Comparison of ENCODE assay signal across 1 cellular context in the genomic region with DNA sequence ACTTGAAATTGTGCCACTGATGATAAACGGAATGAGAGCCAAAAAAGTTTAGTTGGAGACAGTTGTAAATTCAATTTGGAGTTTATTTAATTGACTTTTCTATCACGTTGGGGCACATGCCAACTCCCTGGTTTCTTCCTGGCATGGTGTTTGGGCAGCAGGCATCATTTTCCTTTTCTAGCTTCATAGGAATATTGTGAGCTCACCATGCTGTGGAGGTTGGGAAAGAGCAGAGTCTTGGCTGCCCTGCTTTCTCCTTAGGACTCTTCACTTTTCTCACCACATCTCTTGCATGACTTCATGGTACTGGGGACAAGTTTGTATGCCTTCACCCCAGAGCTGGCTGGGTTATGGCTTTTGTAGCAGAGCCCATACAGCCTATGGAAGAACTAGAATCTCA.
TF ChIP-seq lines count a peak whose summit lies in the region.

No MANE protein-coding gene starts in this region.

TF ChIP-seq in WTC11, 78 proteins besides CTCF, POLR2A, EP300 and RAD21 (continued from another document):
- TF ChIP-seq, protein P1, sequence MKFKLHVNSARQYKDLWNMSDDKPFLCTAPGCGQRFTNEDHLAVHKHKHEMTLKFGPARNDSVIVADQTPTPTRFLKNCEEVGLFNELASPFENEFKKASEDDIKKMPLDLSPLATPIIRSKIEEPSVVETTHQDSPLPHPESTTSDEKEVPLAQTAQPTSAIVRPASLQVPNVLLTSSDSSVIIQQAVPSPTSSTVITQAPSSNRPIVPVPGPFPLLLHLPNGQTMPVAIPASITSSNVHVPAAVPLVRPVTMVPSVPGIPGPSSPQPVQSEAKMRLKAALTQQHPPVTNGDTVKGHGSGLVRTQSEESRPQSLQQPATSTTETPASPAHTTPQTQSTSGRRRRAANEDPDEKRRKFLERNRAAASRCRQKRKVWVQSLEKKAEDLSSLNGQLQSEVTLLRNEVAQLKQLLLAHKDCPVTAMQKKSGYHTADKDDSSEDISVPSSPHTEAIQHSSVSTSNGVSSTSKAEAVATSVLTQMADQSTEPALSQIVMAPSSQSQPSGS (CRISPR knock-in tag; IDR thresholded peaks at IDR 0.05; ENCODE audit: borderline replicate concordance, low read depth), result no peak
- TF ChIP-seq, protein P2, sequence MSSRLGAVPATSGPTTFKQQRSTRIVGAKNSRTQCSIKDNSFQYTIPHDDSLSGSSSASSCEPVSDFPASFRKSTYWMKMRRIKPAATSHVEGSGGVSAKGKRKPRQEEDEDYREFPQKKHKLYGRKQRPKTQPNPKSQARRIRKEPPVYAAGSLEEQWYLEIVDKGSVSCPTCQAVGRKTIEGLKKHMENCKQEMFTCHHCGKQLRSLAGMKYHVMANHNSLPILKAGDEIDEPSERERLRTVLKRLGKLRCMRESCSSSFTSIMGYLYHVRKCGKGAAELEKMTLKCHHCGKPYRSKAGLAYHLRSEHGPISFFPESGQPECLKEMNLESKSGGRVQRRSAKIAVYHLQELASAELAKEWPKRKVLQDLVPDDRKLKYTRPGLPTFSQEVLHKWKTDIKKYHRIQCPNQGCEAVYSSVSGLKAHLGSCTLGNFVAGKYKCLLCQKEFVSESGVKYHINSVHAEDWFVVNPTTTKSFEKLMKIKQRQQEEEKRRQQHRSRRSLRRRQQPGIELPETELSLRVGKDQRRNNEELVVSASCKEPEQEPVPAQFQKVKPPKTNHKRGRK (CRISPR knock-in tag; IDR thresholded peaks at IDR 0.05; ENCODE audit: borderline replicate concordance), result no peak
- no peak for TF ChIP-seq NFATC4 (CRISPR knock-in tag; IDR thresholded peaks at IDR 0.05)
- TF ChIP-seq JUN (CRISPR knock-in tag; IDR thresholded peaks at IDR 0.05), result no peak
- TF ChIP-seq TCF7 (CRISPR knock-in tag; IDR thresholded peaks at IDR 0.05; ENCODE audit: low read depth), result no peak
- TF ChIP-seq CREM (CRISPR knock-in tag; IDR thresholded peaks at IDR 0.05), result no peak
- TF ChIP-seq, protein P3, sequence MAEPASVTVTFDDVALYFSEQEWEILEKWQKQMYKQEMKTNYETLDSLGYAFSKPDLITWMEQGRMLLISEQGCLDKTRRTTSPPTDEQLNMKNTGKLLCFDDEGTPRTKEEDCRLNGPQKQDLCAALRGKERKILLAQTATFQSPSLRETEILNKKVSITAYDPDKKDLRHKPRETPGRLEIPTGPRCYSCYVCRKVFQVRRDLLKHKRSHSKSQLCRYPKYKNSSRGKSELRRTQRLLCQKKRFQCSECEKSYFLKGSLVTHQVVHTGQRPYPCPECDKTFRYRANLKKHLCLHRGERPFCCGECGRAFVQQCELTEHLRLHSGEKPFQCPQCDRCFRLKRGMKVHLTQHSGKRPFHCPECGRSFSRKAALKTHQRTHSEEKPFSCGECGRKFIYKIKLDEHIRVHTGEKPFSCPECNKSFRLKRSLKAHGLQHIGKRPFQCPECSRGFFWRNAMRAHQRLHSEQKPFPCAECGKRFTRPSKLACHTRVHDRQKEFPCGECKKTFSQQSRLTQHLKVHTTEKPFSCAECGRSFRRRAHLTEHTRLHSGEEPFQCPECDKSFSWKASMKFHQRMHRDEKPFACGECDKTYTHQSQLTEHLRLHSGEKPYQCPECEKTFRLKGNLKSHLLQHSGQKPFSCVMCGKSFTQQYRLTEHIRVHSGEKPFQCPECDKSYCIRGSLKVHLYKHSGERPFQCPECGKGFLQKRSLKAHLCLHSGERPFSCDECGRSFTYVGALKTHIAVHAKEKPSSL (CRISPR knock-in tag; conservative IDR thresholded peaks at IDR 0.05), result no peak
- no peak for TF ChIP-seq ZNF396 (CRISPR knock-in tag; IDR thresholded peaks at IDR 0.05; ENCODE audit: borderline replicate concordance)
- TF ChIP-seq, protein P4, sequence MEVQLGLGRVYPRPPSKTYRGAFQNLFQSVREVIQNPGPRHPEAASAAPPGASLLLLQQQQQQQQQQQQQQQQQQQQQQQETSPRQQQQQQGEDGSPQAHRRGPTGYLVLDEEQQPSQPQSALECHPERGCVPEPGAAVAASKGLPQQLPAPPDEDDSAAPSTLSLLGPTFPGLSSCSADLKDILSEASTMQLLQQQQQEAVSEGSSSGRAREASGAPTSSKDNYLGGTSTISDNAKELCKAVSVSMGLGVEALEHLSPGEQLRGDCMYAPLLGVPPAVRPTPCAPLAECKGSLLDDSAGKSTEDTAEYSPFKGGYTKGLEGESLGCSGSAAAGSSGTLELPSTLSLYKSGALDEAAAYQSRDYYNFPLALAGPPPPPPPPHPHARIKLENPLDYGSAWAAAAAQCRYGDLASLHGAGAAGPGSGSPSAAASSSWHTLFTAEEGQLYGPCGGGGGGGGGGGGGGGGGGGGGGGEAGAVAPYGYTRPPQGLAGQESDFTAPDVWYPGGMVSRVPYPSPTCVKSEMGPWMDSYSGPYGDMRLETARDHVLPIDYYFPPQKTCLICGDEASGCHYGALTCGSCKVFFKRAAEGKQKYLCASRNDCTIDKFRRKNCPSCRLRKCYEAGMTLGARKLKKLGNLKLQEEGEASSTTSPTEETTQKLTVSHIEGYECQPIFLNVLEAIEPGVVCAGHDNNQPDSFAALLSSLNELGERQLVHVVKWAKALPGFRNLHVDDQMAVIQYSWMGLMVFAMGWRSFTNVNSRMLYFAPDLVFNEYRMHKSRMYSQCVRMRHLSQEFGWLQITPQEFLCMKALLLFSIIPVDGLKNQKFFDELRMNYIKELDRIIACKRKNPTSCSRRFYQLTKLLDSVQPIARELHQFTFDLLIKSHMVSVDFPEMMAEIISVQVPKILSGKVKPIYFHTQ (CRISPR knock-in tag; IDR thresholded peaks at IDR 0.05), result no peak
- no peak for TF ChIP-seq ZBTB21 (CRISPR knock-in tag; IDR thresholded peaks at IDR 0.05; ENCODE audit: borderline replicate concordance)
- TF ChIP-seq ATF1 (CRISPR knock-in tag; IDR thresholded peaks at IDR 0.05), result no peak
- TF ChIP-seq, protein P5, sequence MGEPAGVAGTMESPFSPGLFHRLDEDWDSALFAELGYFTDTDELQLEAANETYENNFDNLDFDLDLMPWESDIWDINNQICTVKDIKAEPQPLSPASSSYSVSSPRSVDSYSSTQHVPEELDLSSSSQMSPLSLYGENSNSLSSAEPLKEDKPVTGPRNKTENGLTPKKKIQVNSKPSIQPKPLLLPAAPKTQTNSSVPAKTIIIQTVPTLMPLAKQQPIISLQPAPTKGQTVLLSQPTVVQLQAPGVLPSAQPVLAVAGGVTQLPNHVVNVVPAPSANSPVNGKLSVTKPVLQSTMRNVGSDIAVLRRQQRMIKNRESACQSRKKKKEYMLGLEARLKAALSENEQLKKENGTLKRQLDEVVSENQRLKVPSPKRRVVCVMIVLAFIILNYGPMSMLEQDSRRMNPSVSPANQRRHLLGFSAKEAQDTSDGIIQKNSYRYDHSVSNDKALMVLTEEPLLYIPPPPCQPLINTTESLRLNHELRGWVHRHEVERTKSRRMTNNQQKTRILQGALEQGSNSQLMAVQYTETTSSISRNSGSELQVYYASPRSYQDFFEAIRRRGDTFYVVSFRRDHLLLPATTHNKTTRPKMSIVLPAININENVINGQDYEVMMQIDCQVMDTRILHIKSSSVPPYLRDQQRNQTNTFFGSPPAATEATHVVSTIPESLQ (CRISPR knock-in tag; IDR thresholded peaks at IDR 0.05), result no peak
- TF ChIP-seq NR3C1 (CRISPR knock-in tag; conservative IDR thresholded peaks at IDR 0.05; ENCODE audit: low read depth), result no peak
- no peak for TF ChIP-seq ZNF317 (CRISPR knock-in tag; IDR thresholded peaks at IDR 0.05; ENCODE audit: borderline replicate concordance, low read depth)
- TF ChIP-seq, protein P6, sequence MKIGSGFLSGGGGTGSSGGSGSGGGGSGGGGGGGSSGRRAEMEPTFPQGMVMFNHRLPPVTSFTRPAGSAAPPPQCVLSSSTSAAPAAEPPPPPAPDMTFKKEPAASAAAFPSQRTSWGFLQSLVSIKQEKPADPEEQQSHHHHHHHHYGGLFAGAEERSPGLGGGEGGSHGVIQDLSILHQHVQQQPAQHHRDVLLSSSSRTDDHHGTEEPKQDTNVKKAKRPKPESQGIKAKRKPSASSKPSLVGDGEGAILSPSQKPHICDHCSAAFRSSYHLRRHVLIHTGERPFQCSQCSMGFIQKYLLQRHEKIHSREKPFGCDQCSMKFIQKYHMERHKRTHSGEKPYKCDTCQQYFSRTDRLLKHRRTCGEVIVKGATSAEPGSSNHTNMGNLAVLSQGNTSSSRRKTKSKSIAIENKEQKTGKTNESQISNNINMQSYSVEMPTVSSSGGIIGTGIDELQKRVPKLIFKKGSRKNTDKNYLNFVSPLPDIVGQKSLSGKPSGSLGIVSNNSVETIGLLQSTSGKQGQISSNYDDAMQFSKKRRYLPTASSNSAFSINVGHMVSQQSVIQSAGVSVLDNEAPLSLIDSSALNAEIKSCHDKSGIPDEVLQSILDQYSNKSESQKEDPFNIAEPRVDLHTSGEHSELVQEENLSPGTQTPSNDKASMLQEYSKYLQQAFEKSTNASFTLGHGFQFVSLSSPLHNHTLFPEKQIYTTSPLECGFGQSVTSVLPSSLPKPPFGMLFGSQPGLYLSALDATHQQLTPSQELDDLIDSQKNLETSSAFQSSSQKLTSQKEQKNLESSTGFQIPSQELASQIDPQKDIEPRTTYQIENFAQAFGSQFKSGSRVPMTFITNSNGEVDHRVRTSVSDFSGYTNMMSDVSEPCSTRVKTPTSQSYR (CRISPR knock-in tag; IDR thresholded peaks at IDR 0.05), result no peak
